9 cellular contexts compared by ENCODE assay signal in genomic region chr6:149233056-149233715, GRCh38.
A peak's percentile ranks its signal among the peaks of the same experiment; 100 is the strongest.
DNase-seq lines count a peak whose midpoint lies in the region; ATAC-seq and TF ChIP-seq lines count a peak whose summit lies in the region.
"Had no signal": no experiment of that assay in that cellular context is flagged by ENCODE, and none has a peak within 500 bp of the region (broad histone marks: within the 10 kb centered on the region; RNA-seq: fewer than 3 reads in every experiment).

No MANE protein-coding gene starts in this region.

- H3K9me3 ChIP-seq in RWPE2 (ENCODE audit: severe bottlenecking) (no peaks in the 10 kb centered on the region), mesodermal cell (ENCODE audit: control insufficient read depth, low read length) (no peaks in the 10 kb centered on the region)

- H3K36me3 ChIP-seq in RWPE2 (ENCODE audit: low read depth) (no peaks in the 10 kb centered on the region), mesodermal cell (ENCODE audit: control insufficient read depth, insufficient read depth, low read length) (no peaks in the 10 kb centered on the region)

- peak overlapping the region; percentile 87 for H3K27ac Mint-ChIP-seq in activated naive CD8-positive, alpha-beta T cell treated with anti-CD3 and anti-CD28 coated beads, Interleukin-2, amount 10 ng/mL, durations not matched to agents 7 days and 5 days

- peaks cover 31% of the 10 kb centered on the region for H3K36me3 Mint-ChIP-seq in activated naive CD8-positive, alpha-beta T cell treated with anti-CD3 and anti-CD28 coated beads, Interleukin-2, amount 10 ng/mL, durations not matched to agents 7 days and 5 days

- TF ChIP-seq CTCF in RWPE2 (IDR thresholded peaks at IDR 0.05; ENCODE audit: poor library complexity, severe bottlenecking), result no peak

- peaks cover 38% of the 10 kb centered on the region for H3K4me1 Mint-ChIP-seq in activated naive CD8-positive, alpha-beta T cell treated with anti-CD3 and anti-CD28 coated beads, Interleukin-2, amount 10 ng/mL, durations not matched to agents 7 days and 5 days

- ATAC-seq in RWPE2 (ENCODE audit: low read depth) (peak; percentile 80), GM21737 (IDR thresholded peaks at IDR 0.05; ENCODE audit: unreplicated experiment) (no peak)
- ATAC-seq in activated naive CD8-positive, alpha-beta T cell treated with anti-CD3 and anti-CD28 coated beads, Interleukin-2, amount 10 ng/mL, durations not matched to agents 7 days and 5 days (ENCODE audit: low read depth), result peak; percentile 78

- no peaks in the 10 kb centered on the region for H3K27me3 ChIP-seq in RWPE2 (ENCODE audit: insufficient read depth, poor library complexity, severe bottlenecking)

- H3K4me3 Mint-ChIP-seq in activated naive CD8-positive, alpha-beta T cell treated with anti-CD3 and anti-CD28 coated beads, Interleukin-2, amount 10 ng/mL, durations not matched to agents 7 days and 5 days, result peak overlapping the region; percentile 49

- DNase-seq in ELR (ENCODE audit: low read depth) (peak; percentile 99), RWPE2 (ENCODE audit: low spot score) (no peak), CD1c-positive myeloid dendritic cell (ENCODE audit: extremely low spot score) (no peak), GDM1 (lab: John Stamatoyannopoulos, UW) (no peak), cerebellar cortex (ENCODE audit: low spot score) (no peak)
- DNase-seq in activated naive CD8-positive, alpha-beta T cell treated with anti-CD3 and anti-CD28 coated beads, Interleukin-2, amount 10 ng/mL, durations not matched to agents 7 days and 5 days, result peak; percentile 58

- no peaks in the 10 kb centered on the region for H3K27me3 Mint-ChIP-seq in activated naive CD8-positive, alpha-beta T cell treated with anti-CD3 and anti-CD28 coated beads, Interleukin-2, amount 10 ng/mL, durations not matched to agents 7 days and 5 days

- WGBS in mesodermal cell (ENCODE audit: insufficient coverage in 2 of 2), 2 experiments, result 75 to 84% methylated on average over 6 to 7 of the region's 7 CpGs

- H3K27ac ChIP-seq in RWPE2 (ENCODE audit: poor library complexity, severe bottlenecking), result peak overlapping the region; percentile 94
- peak overlapping the region; percentile 85 for H3K27ac ChIP-seq in mesodermal cell (ENCODE audit: low read depth, low read length, severe bottlenecking)
- H3K27ac ChIP-seq: HL-60 had no signal

- H3K4me3 ChIP-seq in RWPE2 (ENCODE audit: severe bottlenecking) (no peak overlapping the region), mesodermal cell (ENCODE audit: extremely low read depth, insufficient read depth, low read length, poor library complexity, severe bottlenecking) (no peak overlapping the region)

- POLR2A ChIA-PET in activated naive CD8-positive, alpha-beta T cell treated with anti-CD3 and anti-CD28 coated beads, Interleukin-2, amount 10 ng/mL, durations not matched to agents 7 days and 5 days (lab: Charles Lee), result interaction anchor here (0.9 kb wide), 1 partner anchor 93 kb away, joined by 3 read pairs; no protein-coding TSS in a partner anchor

- H3K9me3 Mint-ChIP-seq in activated naive CD8-positive, alpha-beta T cell treated with anti-CD3 and anti-CD28 coated beads, Interleukin-2, amount 10 ng/mL, durations not matched to agents 7 days and 5 days, result peaks cover 11% of the 10 kb centered on the region

- H3K4me1 ChIP-seq in RWPE2 (ENCODE audit: insufficient read depth, poor library complexity, severe bottlenecking) (peaks cover 28% of the 10 kb centered on the region), mesodermal cell (ENCODE audit: control insufficient read depth, insufficient read depth, low read length, poor library complexity, severe bottlenecking) (peaks cover 31% of the 10 kb centered on the region)

Comparison
In these comparisons a context has a peak if more than half of its experiments do, and no peak if none do; other contexts are left out.
1. DNase-seq: peak in ELR (single experiment) and activated naive CD8-positive, alpha-beta T cell treated with anti-CD3 and anti-CD28 coated beads, Interleukin-2, amount 10 ng/mL, durations not matched to agents 7 days and 5 days (single experiment); none in RWPE2 (single experiment), CD1c-positive myeloid dendritic cell (single experiment), GDM1 (single experiment) and cerebellar cortex (single experiment).